In the genomic region with DNA sequence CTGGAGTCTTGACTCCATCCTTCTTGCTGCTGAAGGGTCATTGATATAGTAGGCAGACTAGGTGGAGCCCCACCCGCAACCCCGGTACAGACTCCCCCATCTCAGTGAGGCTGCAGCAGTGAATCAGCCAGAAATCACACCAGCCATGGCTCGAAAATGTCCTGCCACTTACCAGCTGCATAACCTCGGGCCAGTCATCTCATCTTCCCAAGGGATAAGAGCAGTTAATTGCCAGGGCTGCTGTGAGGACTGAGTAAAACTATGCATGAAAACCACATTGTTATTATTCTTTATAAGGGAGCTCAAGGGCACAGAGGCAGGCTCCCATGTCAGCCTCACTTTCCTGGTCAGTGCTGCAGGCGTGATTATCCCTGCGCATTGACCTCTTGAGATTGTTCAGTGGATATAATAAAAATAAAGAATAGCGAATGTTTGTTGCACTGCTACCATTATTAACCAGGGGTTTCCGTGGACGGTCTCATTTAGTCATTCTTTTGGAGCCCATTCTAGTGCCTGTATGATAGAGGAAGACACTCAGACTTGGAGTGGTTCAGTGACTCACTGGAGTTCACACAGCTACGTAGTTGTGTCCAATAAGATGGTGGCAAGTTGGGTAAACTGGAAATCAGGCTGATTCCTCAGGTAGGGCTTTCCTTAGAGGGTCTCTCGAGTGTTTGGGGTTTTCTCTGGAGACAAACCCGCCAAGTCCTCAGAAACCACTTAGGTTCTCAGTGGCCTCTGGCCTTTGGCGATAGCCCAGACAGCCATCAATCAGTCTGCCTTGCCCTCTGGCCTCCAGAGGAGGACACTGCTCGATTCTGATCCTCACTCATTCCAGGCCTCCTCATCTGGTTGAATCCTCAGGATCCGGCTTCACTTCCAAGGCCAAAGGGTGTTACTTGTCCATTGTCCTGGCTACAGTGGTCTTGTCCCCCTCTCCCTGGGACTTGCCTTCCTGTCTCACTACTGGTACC, we compare ENCODE assay signal across 2 cellular contexts.
TF ChIP-seq lines count a peak whose summit lies in the region.

No MANE protein-coding gene starts in this region.

TF ChIP-seq in HEK293, 187 proteins besides CTCF, POLR2A, EP300 and RAD21:
- peak; percentile 63; the same call in 1 of the 2 replicates for TF ChIP-seq OSR2 (tag by site-specific recombination; IDR thresholded peaks at IDR 0.05)
- TF ChIP-seq ZNF600 (tag by site-specific recombination; IDR thresholded peaks at IDR 0.05), result peak; percentile 56
- TF ChIP-seq, protein P1, sequence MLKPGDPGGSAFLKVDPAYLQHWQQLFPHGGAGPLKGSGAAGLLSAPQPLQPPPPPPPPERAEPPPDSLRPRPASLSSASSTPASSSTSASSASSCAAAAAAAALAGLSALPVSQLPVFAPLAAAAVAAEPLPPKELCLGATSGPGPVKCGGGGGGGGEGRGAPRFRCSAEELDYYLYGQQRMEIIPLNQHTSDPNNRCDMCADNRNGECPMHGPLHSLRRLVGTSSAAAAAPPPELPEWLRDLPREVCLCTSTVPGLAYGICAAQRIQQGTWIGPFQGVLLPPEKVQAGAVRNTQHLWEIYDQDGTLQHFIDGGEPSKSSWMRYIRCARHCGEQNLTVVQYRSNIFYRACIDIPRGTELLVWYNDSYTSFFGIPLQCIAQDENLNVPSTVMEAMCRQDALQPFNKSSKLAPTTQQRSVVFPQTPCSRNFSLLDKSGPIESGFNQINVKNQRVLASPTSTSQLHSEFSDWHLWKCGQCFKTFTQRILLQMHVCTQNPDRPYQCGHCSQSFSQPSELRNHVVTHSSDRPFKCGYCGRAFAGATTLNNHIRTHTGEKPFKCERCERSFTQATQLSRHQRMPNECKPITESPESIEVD (tag by site-specific recombination; IDR thresholded peaks at IDR 0.05), result peak; percentile 30; the same call in 1 of the 2 replicates
- no peak for TF ChIP-seq YY2 (tag by site-specific recombination; IDR thresholded peaks at IDR 0.05)
- TF ChIP-seq, protein P2, sequence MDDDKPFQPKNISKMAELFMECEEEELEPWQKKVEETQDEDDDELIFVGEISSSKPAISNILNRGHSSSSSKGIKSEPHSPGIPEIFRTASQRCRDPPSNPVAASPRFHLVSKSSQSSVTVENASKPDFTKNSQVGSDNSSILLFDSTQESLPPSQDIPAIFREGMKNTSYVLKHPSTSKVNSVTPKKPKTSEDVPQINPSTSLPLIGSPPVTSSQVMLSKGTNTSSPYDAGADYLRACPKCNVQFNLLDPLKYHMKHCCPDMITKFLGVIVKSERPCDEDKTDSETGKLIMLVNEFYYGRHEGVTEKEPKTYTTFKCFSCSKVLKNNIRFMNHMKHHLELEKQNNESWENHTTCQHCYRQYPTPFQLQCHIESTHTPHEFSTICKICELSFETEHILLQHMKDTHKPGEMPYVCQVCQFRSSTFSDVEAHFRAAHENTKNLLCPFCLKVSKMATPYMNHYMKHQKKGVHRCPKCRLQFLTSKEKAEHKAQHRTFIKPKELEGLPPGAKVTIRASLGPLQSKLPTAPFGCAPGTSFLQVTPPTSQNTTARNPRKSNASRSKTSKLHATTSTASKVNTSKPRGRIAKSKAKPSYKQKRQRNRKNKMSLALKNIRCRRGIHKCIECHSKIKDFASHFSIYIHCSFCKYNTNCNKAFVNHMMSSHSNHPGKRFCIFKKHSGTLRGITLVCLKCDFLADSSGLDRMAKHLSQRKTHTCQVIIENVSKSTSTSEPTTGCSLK (tag by site-specific recombination; IDR thresholded peaks at IDR 0.05), result no peak

TF ChIP-seq in K562, 482 proteins besides CTCF, POLR2A, EP300 and RAD21 (continues in another document):
- no peak for TF ChIP-seq MNT (conservative IDR thresholded peaks at IDR 0.05)
- TF ChIP-seq BDP1 (IDR thresholded peaks at IDR 0.05; ENCODE audit: insufficient read depth, insufficient read length), result no peak
- TF ChIP-seq SNRNP70 (optimal IDR thresholded peaks at IDR 0.05; ENCODE audit: low read depth, low read length), result no peak
- no peak for TF ChIP-seq HES1 (IDR thresholded peaks at IDR 0.05; ENCODE audit: low read depth)
- TF ChIP-seq, protein P3, sequence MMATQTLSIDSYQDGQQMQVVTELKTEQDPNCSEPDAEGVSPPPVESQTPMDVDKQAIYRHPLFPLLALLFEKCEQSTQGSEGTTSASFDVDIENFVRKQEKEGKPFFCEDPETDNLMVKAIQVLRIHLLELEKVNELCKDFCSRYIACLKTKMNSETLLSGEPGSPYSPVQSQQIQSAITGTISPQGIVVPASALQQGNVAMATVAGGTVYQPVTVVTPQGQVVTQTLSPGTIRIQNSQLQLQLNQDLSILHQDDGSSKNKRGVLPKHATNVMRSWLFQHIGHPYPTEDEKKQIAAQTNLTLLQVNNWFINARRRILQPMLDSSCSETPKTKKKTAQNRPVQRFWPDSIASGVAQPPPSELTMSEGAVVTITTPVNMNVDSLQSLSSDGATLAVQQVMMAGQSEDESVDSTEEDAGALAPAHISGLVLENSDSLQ (IDR thresholded peaks at IDR 0.05), result peak; percentile 72
- TF ChIP-seq MEF2A (IDR thresholded peaks at IDR 0.05; ENCODE audit: control insufficient read depth, low read depth, low read length), result no peak
- TF ChIP-seq, protein P4, sequence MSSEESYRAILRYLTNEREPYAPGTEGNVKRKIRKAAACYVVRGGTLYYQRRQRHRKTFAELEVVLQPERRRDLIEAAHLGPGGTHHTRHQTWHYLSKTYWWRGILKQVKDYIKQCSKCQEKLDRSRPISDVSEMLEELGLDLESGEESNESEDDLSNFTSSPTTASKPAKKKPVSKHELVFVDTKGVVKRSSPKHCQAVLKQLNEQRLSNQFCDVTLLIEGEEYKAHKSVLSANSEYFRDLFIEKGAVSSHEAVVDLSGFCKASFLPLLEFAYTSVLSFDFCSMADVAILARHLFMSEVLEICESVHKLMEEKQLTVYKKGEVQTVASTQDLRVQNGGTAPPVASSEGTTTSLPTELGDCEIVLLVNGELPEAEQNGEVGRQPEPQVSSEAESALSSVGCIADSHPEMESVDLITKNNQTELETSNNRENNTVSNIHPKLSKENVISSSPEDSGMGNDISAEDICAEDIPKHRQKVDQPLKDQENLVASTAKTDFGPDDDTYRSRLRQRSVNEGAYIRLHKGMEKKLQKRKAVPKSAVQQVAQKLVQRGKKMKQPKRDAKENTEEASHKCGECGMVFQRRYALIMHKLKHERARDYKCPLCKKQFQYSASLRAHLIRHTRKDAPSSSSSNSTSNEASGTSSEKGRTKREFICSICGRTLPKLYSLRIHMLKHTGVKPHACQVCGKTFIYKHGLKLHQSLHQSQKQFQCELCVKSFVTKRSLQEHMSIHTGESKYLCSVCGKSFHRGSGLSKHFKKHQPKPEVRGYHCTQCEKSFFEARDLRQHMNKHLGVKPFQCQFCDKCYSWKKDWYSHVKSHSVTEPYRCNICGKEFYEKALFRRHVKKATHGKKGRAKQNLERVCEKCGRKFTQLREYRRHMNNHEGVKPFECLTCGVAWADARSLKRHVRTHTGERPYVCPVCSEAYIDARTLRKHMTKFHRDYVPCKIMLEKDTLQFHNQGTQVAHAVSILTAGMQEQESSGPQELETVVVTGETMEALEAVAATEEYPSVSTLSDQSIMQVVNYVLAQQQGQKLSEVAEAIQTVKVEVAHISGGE (CRISPR knock-in tag; IDR thresholded peaks at IDR 0.05), result no peak
- TF ChIP-seq ZNF778 (CRISPR knock-in tag; IDR thresholded peaks at IDR 0.05), result no peak
- no peak for TF ChIP-seq ZNF324 (CRISPR knock-in tag; IDR thresholded peaks at IDR 0.05)
- TF ChIP-seq EGR1 (conservative IDR thresholded peaks at IDR 0.05), result no peak
- TF ChIP-seq ZNF830 (CRISPR knock-in tag; IDR thresholded peaks at IDR 0.05), result no peak
- peak; percentile 86 for TF ChIP-seq MEIS2 (IDR thresholded peaks at IDR 0.05; ENCODE audit: partially characterized antibody)
- TF ChIP-seq ZNF644 (tag; IDR thresholded peaks at IDR 0.05; ENCODE audit: low read depth), result no peak
- no peak for TF ChIP-seq NR2C1 (IDR thresholded peaks at IDR 0.05)
- 0 out of 2 replicates have a peak, but pooled peaks have one; percentile 28 for TF ChIP-seq NR2C1 (tag; IDR thresholded peaks at IDR 0.05)
- TF ChIP-seq NRF1 (conservative IDR thresholded peaks at IDR 0.05 in 1 of 2, IDR thresholded peaks at IDR 0.05 in 1 of 2), result no peak
- no peak for TF ChIP-seq RHOXF2B (CRISPR knock-in tag; conservative IDR thresholded peaks at IDR 0.05)
- no peak for TF ChIP-seq COPS2 (conservative IDR thresholded peaks at IDR 0.05)
- no peak for TF ChIP-seq SP1 (CRISPR knock-in tag; IDR thresholded peaks at IDR 0.05)
- TF ChIP-seq HDAC2 (IDR thresholded peaks at IDR 0.05), result no peak
- TF ChIP-seq CBX1 (IDR thresholded peaks at IDR 0.05; ENCODE audit: low read depth), result no peak
- TF ChIP-seq FOXP1 (CRISPR knock-in tag; IDR thresholded peaks at IDR 0.05), result no peak
- no peak for TF ChIP-seq MTA1 (IDR thresholded peaks at IDR 0.05; ENCODE audit: borderline replicate concordance)
- no peak for TF ChIP-seq ZC3H11A (IDR thresholded peaks at IDR 0.05; ENCODE audit: low read depth, low read length)
- TF ChIP-seq, protein P5, sequence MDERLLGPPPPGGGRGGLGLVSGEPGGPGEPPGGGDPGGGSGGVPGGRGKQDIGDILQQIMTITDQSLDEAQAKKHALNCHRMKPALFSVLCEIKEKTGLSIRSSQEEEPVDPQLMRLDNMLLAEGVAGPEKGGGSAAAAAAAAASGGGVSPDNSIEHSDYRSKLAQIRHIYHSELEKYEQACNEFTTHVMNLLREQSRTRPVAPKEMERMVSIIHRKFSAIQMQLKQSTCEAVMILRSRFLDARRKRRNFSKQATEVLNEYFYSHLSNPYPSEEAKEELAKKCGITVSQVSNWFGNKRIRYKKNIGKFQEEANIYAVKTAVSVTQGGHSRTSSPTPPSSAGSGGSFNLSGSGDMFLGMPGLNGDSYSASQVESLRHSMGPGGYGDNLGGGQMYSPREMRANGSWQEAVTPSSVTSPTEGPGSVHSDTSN (CRISPR knock-in tag; IDR thresholded peaks at IDR 0.05; ENCODE audit: low read depth), result no peak
- TF ChIP-seq, protein P5 (tag; conservative IDR thresholded peaks at IDR 0.05; ENCODE audit: low read depth), result peak; percentile 79
- no peak for TF ChIP-seq RREB1 (CRISPR knock-in tag; IDR thresholded peaks at IDR 0.05)
- TF ChIP-seq ARNT (IDR thresholded peaks at IDR 0.05), result no peak
- TF ChIP-seq ZBTB1 (CRISPR knock-in tag; IDR thresholded peaks at IDR 0.05; ENCODE audit: borderline replicate concordance, low read depth), result no peak
- TF ChIP-seq ZFP30 (CRISPR knock-in tag; IDR thresholded peaks at IDR 0.05; ENCODE audit: borderline replicate concordance), result no peak
- no peak for TF ChIP-seq CHCHD3 (CRISPR knock-in tag; IDR thresholded peaks at IDR 0.05)
- TF ChIP-seq U2AF1 (optimal IDR thresholded peaks at IDR 0.05; ENCODE audit: low read depth, low read length), result no peak
- TF ChIP-seq PHF20 (IDR thresholded peaks at IDR 0.05; ENCODE audit: partially characterized antibody), result no peak
- no peak for TF ChIP-seq ZNF224 (CRISPR knock-in tag; IDR thresholded peaks at IDR 0.05)
- TF ChIP-seq PURB (CRISPR knock-in tag; IDR thresholded peaks at IDR 0.05; ENCODE audit: low read depth), result no peak
